1 cellular context compared by ENCODE assay signal in genomic region chr17:1399679-1400512, GRCh38.
TF ChIP-seq lines count a peak whose summit lies in the region.

Gene YWHAE (minus strand): TSS chr17:1400222. CDS start chr17:1400110, 112 bp downstream.

TF ChIP-seq in GM23338, 12 proteins besides CTCF, POLR2A, EP300 and RAD21 (continued from another document):
- TF ChIP-seq ZNF462 (CRISPR knock-in tag; IDR thresholded peaks at IDR 0.05) (no peak), EZH2 (IDR thresholded peaks at IDR 0.05; ENCODE audit: low read depth, unreplicated experiment) (no peak), POLR2AphosphoS5 (IDR thresholded peaks at IDR 0.05; ENCODE audit: low read depth) (peak; percentile 93)
